9 cellular contexts compared by ENCODE assay signal in the genomic region with DNA sequence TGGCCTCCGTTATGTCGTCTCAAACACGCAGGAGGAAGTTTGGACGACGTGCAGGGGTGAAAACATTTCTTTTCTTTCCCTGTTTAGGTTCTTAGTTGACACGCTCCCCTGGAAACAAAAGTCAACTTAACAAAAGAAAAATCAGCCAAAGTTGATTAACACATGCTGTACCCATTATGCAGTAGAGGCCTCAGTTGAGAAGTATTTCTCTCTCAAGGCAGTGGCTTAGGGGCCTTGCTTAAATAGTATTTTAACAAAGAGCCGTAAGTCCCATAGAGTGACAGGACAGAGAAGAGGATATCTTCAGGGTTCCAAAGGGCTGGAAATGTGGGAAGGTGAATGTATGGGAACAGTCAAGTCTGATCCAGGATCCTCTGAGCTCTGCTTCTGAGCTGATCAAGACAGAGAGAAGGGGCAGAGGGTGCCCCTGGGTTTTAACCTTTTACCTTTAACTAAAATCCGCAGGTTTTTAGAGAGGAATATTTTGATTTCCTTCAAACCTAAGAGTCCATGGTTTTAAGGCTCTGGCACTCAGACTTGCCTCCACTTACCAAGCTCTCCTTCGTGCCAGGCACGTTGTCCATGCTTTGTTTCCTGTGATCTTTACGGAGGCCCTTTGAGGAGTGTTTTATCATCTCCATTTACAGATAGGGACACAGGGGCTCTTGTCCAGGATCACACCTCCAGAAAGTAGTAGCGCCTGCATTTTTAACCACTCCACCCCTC. TPM values are rescaled to one million over a fixed set of nuclear protein-coding genes. Genes with fewer than 3 reads are reported as not detected.
DNase-seq lines count a peak whose midpoint lies in the region; ATAC-seq and TF ChIP-seq lines count a peak whose summit lies in the region.
"Had no signal": no experiment of that assay in that cellular context is flagged by ENCODE, and none has a peak within 500 bp of the region (broad histone marks: within the 10 kb centered on the region; RNA-seq: fewer than 3 reads in every experiment).

No MANE protein-coding gene starts in this region.

- ATAC-seq in heart right ventricle (no peak), left cardiac atrium (no peak), naive B cell (ENCODE audit: low read depth in 2 of 2) (no peak)

- H3K4me3 Mint-ChIP-seq in naive B cell = peak overlapping the region; percentile 90 to 100 (median 96)

- H3K27ac Mint-ChIP-seq in naive B cell = peak overlapping the region; percentile 100

- intact Hi-C loops in heart right ventricle (cut with DNase I) = no loop called here
- intact Hi-C loops in left cardiac atrium (cut with DNase I) = no loop called here
- intact Hi-C loops in uterus (cut with DNase I; ENCODE audit: low total_unique reads) = no loop called here
- intact Hi-C loops in A673 (cut with micrococcal nuclease; ENCODE audit: unreplicated experiment) = no loop called here

- H3K36me3 ChIP-seq in heart right ventricle (peaks cover 0 to 13% (median 0%) of the 10 kb centered on the region in 9 donors), uterus (no peaks in the 10 kb centered on the region), A673 (ENCODE audit: insufficient read depth, low read length, poor library complexity, severe bottlenecking) (no peaks in the 10 kb centered on the region)

- H3K4me1 Mint-ChIP-seq in naive B cell = peaks cover 54 to 70% (median 68%) of the 10 kb centered on the region in 3 donors

- no peak for TF ChIP-seq POLR2A in uterus (IDR thresholded peaks at IDR 0.05)

- H3K4me1 ChIP-seq in heart right ventricle (peaks cover 3 to 52% (median 25%) of the 10 kb centered on the region in 9 donors), uterus (no peaks in the 10 kb centered on the region), A673 (ENCODE audit: insufficient read depth, low read length, poor library complexity, severe bottlenecking) (peaks cover 8% of the 10 kb centered on the region)

- no peaks in the 10 kb centered on the region for H3K9me3 ChIP-seq in heart right ventricle
- H3K9me3 ChIP-seq in uterus = no peaks in the 10 kb centered on the region
- no peaks in the 10 kb centered on the region for H3K9me3 ChIP-seq in A673 (ENCODE audit: low read depth, low read length, poor library complexity, severe bottlenecking)

- WGBS in heart right ventricle, 2 donors = 69 to 76% methylated on average over 12 of the region's 12 CpGs

- BruUV-seq in A673 (replicated peaks; lab: Mats Ljungman, UMichigan) = no TSS peak

- peaks cover 0 to 7% (median 3%) of the 10 kb centered on the region in 7 donors for H3K9me3 Mint-ChIP-seq in naive B cell

- H3K36me3 Mint-ChIP-seq in naive B cell = peaks cover 21 to 33% of the 10 kb centered on the region in 2 donors

- CTCF ChIA-PET in A673 (lab: Charles Lee) = no interaction called here

- H3K27ac ChIP-seq in heart right ventricle (peak overlapping the region; percentile 74 to 97 (median 89)), caudate nucleus (ENCODE audit: low read depth, low read length) (peak overlapping the region; percentile 72), uterus (peak overlapping the region; percentile 79 to 80), A673 (ENCODE audit: low read depth, low read length, poor library complexity, severe bottlenecking) (no peak overlapping the region)
- H3K27ac ChIP-seq: C4-2B had no signal

- no peaks in the 10 kb centered on the region for H3K27me3 ChIP-seq in heart right ventricle
- H3K27me3 ChIP-seq in uterus = no peaks in the 10 kb centered on the region
- no peaks in the 10 kb centered on the region for H3K27me3 ChIP-seq in A673 (replicated peaks; ENCODE audit: insufficient read depth, low read depth, low read length, poor library complexity)

- DNase-seq in heart right ventricle = no peak
- no peak for DNase-seq in left cardiac atrium
- DNase-seq in caudate nucleus (lab: John Stamatoyannopoulos, UW) = no peak
- no peak for DNase-seq in naive B cell
- DNase-seq in uterus = no peak
- DNase-seq in anterior cingulate cortex (lab: John Stamatoyannopoulos, UW) = no peak
- DNase-seq in A673 (ENCODE audit: low spot score) = no peak
- no peak for DNase-seq in NCI-H345 treated with DMSO at 0.1 percent for 48 hours (lab: John Stamatoyannopoulos, UW; ENCODE audit: unreplicated experiment)

- no peak for TF ChIP-seq CTCF in heart right ventricle (IDR thresholded peaks at IDR 0.05)
- no peak for TF ChIP-seq CTCF in uterus (IDR thresholded peaks at IDR 0.05)
- TF ChIP-seq CTCF in A673 (conservative IDR thresholded peaks at IDR 0.05; ENCODE audit: low read depth, low read length) = no peak

- H3K4me3 ChIP-seq in heart right ventricle (peak overlapping the region in 8 of 10 donors; percentile 52 to 78 (median 61)), uterus (peak overlapping the region in 1 of 2 donors; percentile 39), A673 (ENCODE audit: low read depth, low read length, poor library complexity, severe bottlenecking) (no peak overlapping the region)

- peaks cover 0 to 14% (median 6%) of the 10 kb centered on the region in 3 donors for H3K27me3 Mint-ChIP-seq in naive B cell

- POLR2A ChIA-PET in A673 (lab: Charles Lee; ENCODE audit: low non-redundant PET) = no interaction called here

RNA-seq across cellular contexts. Expression of gene CD74, which starts 0.6 kb away (rescaled TPM):
- total RNA-seq in heart right ventricle (1,000 to 10,000 TPM in 1 of 10 donors, 100 to 1,000 TPM in 9; 120 to 2,270 (median 303) TPM), left cardiac atrium (100 to 1,000 TPM; 255 to 433 TPM), uterus (1,000 to 10,000 TPM in 1 of 4 donors, 100 to 1,000 TPM in 3; 118 to 1,231 (median 675) TPM), A673 (2021) (not detected in 2 replicates)
- polyA plus RNA-seq in heart right ventricle (100 to 1,000 TPM; 211 to 298 TPM), naive B cell (ENCODE audit: low read depth in 6 of 6) (over 10,000 TPM; 22,737 to 35,313 (median 25,671) TPM)

RNA-seq across cellular contexts. Expression of gene RPS14, which starts 36.2 kb away (rescaled TPM):
- total RNA-seq in heart right ventricle = 1,000 to 10,000 TPM in 9 of 10 donors, 100 to 1,000 TPM in 1; 984 to 1,344 (median 1,239) TPM
- 1,000 to 10,000 TPM; 1,373 to 4,233 TPM for polyA plus RNA-seq in heart right ventricle
- total RNA-seq in left cardiac atrium = 1,000 to 10,000 TPM; 1,239 to 1,275 TPM
- 1,000 to 10,000 TPM; 4,594 to 6,671 (median 5,653) TPM for polyA plus RNA-seq in naive B cell (ENCODE audit: low read depth in 6 of 6)
- over 10,000 TPM in 1 of 4 donors, 1,000 to 10,000 TPM in 3; 2,445 to 12,361 (median 6,046) TPM for total RNA-seq in uterus
- total RNA-seq in A673 (2021) = 1,789 and 1,909 TPM in 2 replicates

RNA-seq across cellular contexts. Expression of gene TCOF1, which starts 55.8 kb away (rescaled TPM):
- total RNA-seq in heart right ventricle (10 to 100 TPM; 12.4 to 21.3 (median 14.3) TPM), left cardiac atrium (10 to 100 TPM; 17.4 to 18.5 TPM), uterus (10 to 100 TPM in 3 of 4 donors, 1 to 10 TPM in 1; 9.4 to 40.0 (median 20.1) TPM), A673 (2021) (109 TPM in 2 replicates)
- polyA plus RNA-seq in heart right ventricle (10 to 100 TPM; 12.6 to 14.1 TPM), naive B cell (ENCODE audit: low read depth in 6 of 6) (10 to 100 TPM in 2 of 6 donors, 1 to 10 TPM in 4; 5.1 to 31.2 (median 9.3) TPM)

Comparison
In these comparisons a context has a peak if more than half of its experiments do, and no peak if none do; other contexts are left out.
1. RNA of gene CD74, which starts 0.6 kb away (total RNA-seq): 118 to 1,231 TPM in uterus, 255 to 433 TPM in left cardiac atrium and 120 to 2,270 TPM in heart right ventricle; not detected in A673; every median in the first group is over 100 times any median in the second.